In the genomic region with DNA sequence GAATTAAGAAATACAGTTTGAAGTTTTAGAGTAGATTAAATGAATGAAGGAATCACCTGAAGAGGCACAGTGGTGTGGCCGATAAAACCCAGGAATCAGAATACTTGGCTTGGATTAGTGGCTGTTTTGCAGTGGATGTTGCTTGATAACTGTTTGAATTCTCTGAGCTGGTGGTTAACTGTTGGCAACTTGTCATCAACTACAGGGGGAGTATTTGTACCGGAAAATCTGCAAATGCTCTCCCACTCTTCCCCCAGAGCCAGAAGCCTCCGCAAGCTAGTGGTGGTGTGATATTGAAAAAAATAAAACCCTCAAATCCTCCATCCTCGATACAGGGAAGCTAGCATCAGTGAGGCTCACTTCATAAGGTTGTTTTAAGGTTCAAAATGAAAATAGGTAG, we compare ENCODE assay signal across 19 cellular contexts.
"Had no signal": no experiment of that assay in that cellular context is flagged by ENCODE, and none has a peak within 500 bp of the region (broad histone marks: within the 10 kb centered on the region; RNA-seq: fewer than 3 reads in every experiment).

No MANE protein-coding gene starts in this region.

- H3K9me3 Mint-ChIP-seq: nephron, neural progenitor cell, type B pancreatic cell had no signal

- H3K4me1 Mint-ChIP-seq: immature natural killer cell; naive thymus-derived CD4-positive, alpha-beta T cell; nephron; stimulated activated effector memory CD8-positive, alpha-beta T cell treated with anti-CD3 and anti-CD28 coated beads, Interleukin-12 subunit alpha, Interleukin-12 subunit beta, amount 100 ng/mL, for 72 hours had no signal

- H3K36me3 Mint-ChIP-seq: immature natural killer cell; naive thymus-derived CD4-positive, alpha-beta T cell; neural progenitor cell; stimulated activated effector memory CD8-positive, alpha-beta T cell treated with anti-CD3 and anti-CD28 coated beads, Interleukin-12 subunit alpha, Interleukin-12 subunit beta, amount 100 ng/mL, for 72 hours; type B pancreatic cell had no signal

- H3K27ac Mint-ChIP-seq: effector memory CD8-positive, alpha-beta T cell; immature natural killer cell; naive thymus-derived CD4-positive, alpha-beta T cell; nephron; neural progenitor cell; stimulated activated effector memory CD8-positive, alpha-beta T cell treated with anti-CD3 and anti-CD28 coated beads, Interleukin-12 subunit alpha, Interleukin-12 subunit beta, amount 100 ng/mL, for 72 hours; type B pancreatic cell had no signal

- H3K36me3 ChIP-seq: lower lobe of right lung, neural progenitor cell, prostate gland, right atrium auricular region, sigmoid colon, stomach, tibial artery had no signal

- DNase-seq: cortex of kidney; effector memory CD8-positive, alpha-beta T cell; immature natural killer cell; left ventricle myocardium superior; lower lobe of right lung; naive thymus-derived CD4-positive, alpha-beta T cell; sigmoid colon; stimulated activated CD4-positive, alpha-beta T cell treated with anti-CD3 and anti-CD28 coated beads, Interleukin-2, amount 100 ng/mL, for 24 hours; stimulated activated CD4-positive, alpha-beta T cell treated with anti-CD3 and anti-CD28 coated beads, Interleukin-4, amount 100 ng/mL, for 24 hours; stimulated activated naive CD4-positive, alpha-beta T cell treated with Interleukin-2 at 50 U/mL for 16 hours; stomach; testis; tibial artery had no signal

- H3K27me3 Mint-ChIP-seq: effector memory CD8-positive, alpha-beta T cell had no signal

- H3K4me3 ChIP-seq: lower lobe of right lung, neural progenitor cell, prostate gland, right atrium auricular region, sigmoid colon, stomach, testis, tibial artery had no signal

- H3K4me3 Mint-ChIP-seq: effector memory CD8-positive, alpha-beta T cell; immature natural killer cell; naive thymus-derived CD4-positive, alpha-beta T cell; nephron; neural progenitor cell; stimulated activated effector memory CD8-positive, alpha-beta T cell treated with anti-CD3 and anti-CD28 coated beads, Interleukin-12 subunit alpha, Interleukin-12 subunit beta, amount 100 ng/mL, for 72 hours; type B pancreatic cell had no signal

- ATAC-seq: effector memory CD8-positive, alpha-beta T cell; left ventricle myocardium superior; lower lobe of right lung; naive thymus-derived CD4-positive, alpha-beta T cell; stimulated activated effector memory CD8-positive, alpha-beta T cell treated with anti-CD3 and anti-CD28 coated beads, Interleukin-12 subunit alpha, Interleukin-12 subunit beta, amount 100 ng/mL, for 72 hours had no signal

- H3K27me3 ChIP-seq: neural progenitor cell, right atrium auricular region, sigmoid colon, stomach, testis, tibial artery had no signal
